Comparison of ENCODE assay signal across 1 cellular context in genomic region chr1:1356166-1356795, GRCh38.
A peak's percentile ranks its signal among the peaks of the same experiment; 100 is the strongest.
TF ChIP-seq lines count a peak whose summit lies in the region.

No MANE protein-coding gene starts in this region.

TF ChIP-seq in K562, 482 proteins besides CTCF, POLR2A, EP300 and RAD21:
- TF ChIP-seq TCF3 (CRISPR knock-in tag; IDR thresholded peaks at IDR 0.05), result no peak
- TF ChIP-seq ZBTB7A (IDR thresholded peaks at IDR 0.05; ENCODE audit: borderline replicate concordance, control insufficient read depth, low read depth, low read length), result 0 out of 2 replicates have a peak, but pooled peaks have one; percentile 35
